10 cellular contexts compared by ENCODE assay signal in the genomic region with DNA sequence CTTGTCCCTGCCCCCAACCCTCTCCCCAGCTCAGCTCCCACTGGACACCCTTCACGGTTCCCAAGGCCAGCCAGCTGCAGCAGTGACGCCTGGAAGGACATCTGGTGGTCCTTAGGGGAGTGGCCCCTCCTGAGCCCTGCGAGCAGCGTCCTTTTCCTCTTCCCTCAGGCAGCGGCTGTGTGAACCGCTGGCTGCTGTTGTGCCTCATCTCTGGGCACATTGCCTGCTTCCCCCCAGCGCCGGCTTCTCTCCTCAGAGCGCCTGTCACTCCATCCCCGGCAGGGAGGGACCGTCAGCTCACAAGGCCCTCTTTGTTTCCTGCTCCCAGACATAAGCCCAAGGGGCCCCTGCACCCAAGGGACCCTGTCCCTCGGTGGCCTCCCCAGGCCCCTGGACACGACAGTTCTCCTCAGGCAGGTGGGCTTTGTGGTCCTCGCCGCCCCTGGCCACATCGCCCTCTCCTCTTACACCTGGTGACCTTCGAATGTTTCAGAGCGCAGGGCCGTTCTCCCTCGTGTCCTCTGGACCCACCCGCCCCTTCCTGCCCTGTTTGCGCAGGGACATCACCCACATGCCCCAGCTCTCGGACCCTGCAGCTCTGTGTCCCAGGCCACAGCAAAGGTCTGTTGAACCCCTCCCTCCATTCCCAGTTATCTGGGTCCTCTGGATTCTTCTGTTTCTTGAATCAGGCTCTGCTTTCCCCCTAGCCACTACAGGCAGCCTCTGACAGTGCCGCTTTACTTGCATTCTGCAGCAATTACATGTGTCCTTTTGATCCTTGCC. TPM values are rescaled to one million over a fixed set of nuclear protein-coding genes. Genes with fewer than 3 reads are reported as not detected.
DNase-seq lines count a peak whose midpoint lies in the region; ATAC-seq and TF ChIP-seq lines count a peak whose summit lies in the region.
"Had no signal": no experiment of that assay in that cellular context is flagged by ENCODE, and none has a peak within 500 bp of the region (broad histone marks: within the 10 kb centered on the region; RNA-seq: fewer than 3 reads in every experiment).

No MANE protein-coding gene starts in this region.

- peak; percentile 34 for TF ChIP-seq CTCF in BE2C (IDR thresholded peaks at IDR 0.05; ENCODE audit: low read depth, low read length)
- TF ChIP-seq CTCF in Panc1 (IDR thresholded peaks at IDR 0.05), result no peak
- TF ChIP-seq CTCF in endothelial cell (IDR thresholded peaks at IDR 0.05; ENCODE audit: unreplicated experiment), result no peak

- H3K27ac Mint-ChIP-seq in endothelial cell (ENCODE audit: unreplicated experiment), result peak overlapping the region; percentile 18

- H3K9me3 ChIP-seq in BE2C, result no peaks in the 10 kb centered on the region
- no peaks in the 10 kb centered on the region for H3K9me3 ChIP-seq in Panc1 (ENCODE audit: control insufficient read depth, insufficient read depth, low read depth, low read length)
- H3K9me3 ChIP-seq: suprapubic skin had no signal

- H3K27me3 Mint-ChIP-seq in endothelial cell (ENCODE audit: unreplicated experiment), result peaks cover 15% of the 10 kb centered on the region

- ATAC-seq in Panc1, result peak; percentile 63

- CTCF ChIA-PET in Panc1 (lab: Charles Lee), result no interaction called here

- peak overlapping the region; percentile 47 for H3K4me3 Mint-ChIP-seq in endothelial cell (ENCODE audit: unreplicated experiment)

- peaks cover 33% of the 10 kb centered on the region for H3K4me1 Mint-ChIP-seq in endothelial cell (ENCODE audit: unreplicated experiment)

- intact Hi-C loops in Panc1 (cut with micrococcal nuclease; ENCODE audit: unreplicated experiment), result no loop called here

- H3K4me3 ChIP-seq in BE2C (ENCODE audit: low read depth, low read length) (no peak overlapping the region), Panc1 (ENCODE audit: low read depth in 2 of 2, low read length in 2 of 2) (no peak overlapping the region)
- H3K4me3 ChIP-seq: suprapubic skin had no signal

- DNase-seq in BE2C (peak; percentile 82), Panc1 (ENCODE audit: low read depth, low spot score) (no peak), endothelial cell (ENCODE audit: low spot score) (no peak), midbrain (lab: John Stamatoyannopoulos, UW) (peak; percentile 87), COR-L47 (lab: John Stamatoyannopoulos, UW) (no peak), NCI-H146 treated with DMSO at 0.1 percent for 48 hours (lab: John Stamatoyannopoulos, UW; ENCODE audit: unreplicated experiment) (no peak), RKO (ENCODE audit: low spot score) (no peak), T-helper 2 cell (no peak)
- DNase-seq: activated naive CD4-positive, alpha-beta T cell had no signal

- H3K36me3 ChIP-seq in BE2C (peaks cover 22% of the 10 kb centered on the region), Panc1 (ENCODE audit: control insufficient read depth, insufficient read depth, low read length) (0 out of 2 replicates have a peak, but pooled peaks cover 2% of the 10 kb centered on the region)

- peaks cover 24% of the 10 kb centered on the region for H3K36me3 Mint-ChIP-seq in endothelial cell (ENCODE audit: low read depth, unreplicated experiment)

- POLR2A ChIA-PET in Panc1 (lab: Charles Lee), result no interaction called here

- peak overlapping the region; percentile 21; the same call in 1 of the 2 replicates for H3K27ac ChIP-seq in Panc1 (ENCODE audit: low read length)
- H3K27ac ChIP-seq: suprapubic skin had no signal

- in situ Hi-C loops in Panc1 (cut with HindIII; ENCODE audit: low pct_unique_long_range_greater_than_20kb, low sequenced_read_pairs), result no loop called here

- no peaks in the 10 kb centered on the region for H3K9me3 Mint-ChIP-seq in endothelial cell (ENCODE audit: unreplicated experiment)

- peaks cover 5% of the 10 kb centered on the region for H3K4me1 ChIP-seq in BE2C
- H3K4me1 ChIP-seq in Panc1 (ENCODE audit: control insufficient read depth, insufficient read depth, low read length), result peaks cover 17% of the 10 kb centered on the region

- BruUV-seq in Panc1 (replicated peaks; lab: Mats Ljungman, UMichigan), result no TSS peak

- no peaks in the 10 kb centered on the region for H3K27me3 ChIP-seq in BE2C
- no peaks in the 10 kb centered on the region for H3K27me3 ChIP-seq in Panc1 (ENCODE audit: control insufficient read depth, insufficient read depth, low read length)
- H3K27me3 ChIP-seq: suprapubic skin had no signal

RNA-seq across cellular contexts. Expression of gene ANO7, which starts 35.8 kb away (rescaled TPM):
- polyA plus RNA-seq in BE2C (2012; ENCODE audit: insufficient read depth, insufficient read length, low read depth), result 2.3 TPM
- total RNA-seq in Panc1 (2021; ENCODE audit: unreplicated experiment) (6.9 TPM), endothelial cell (ENCODE audit: unreplicated experiment) (16.1 TPM)
- polyA plus RNA-seq in Panc1 (2012; ENCODE audit: insufficient read length), result 7.3 TPM

Comparison
In these comparisons a context has a peak if more than half of its experiments do, and no peak if none do; other contexts are left out.
1. DNase-seq: peak in BE2C (single experiment) and midbrain (single experiment); none in Panc1 (single experiment), endothelial cell (single experiment), COR-L47 (single experiment), NCI-H146 treated with DMSO at 0.1 percent for 48 hours (single experiment), RKO (single experiment) and T-helper 2 cell (0 of 5).